Comparison of ENCODE assay signal across 1 cellular context in genomic region chrX:24054182-24055042, GRCh38.
TF ChIP-seq lines count a peak whose summit lies in the region.

TSS of gene EIF2S3 (plus strand) at chrX:24054956. CDS start at chrX:24054969, 13 bp downstream.

TF ChIP-seq in HepG2, 621 proteins besides CTCF, POLR2A, EP300 and RAD21 (continued from another document and continues in another):
- TF ChIP-seq ARID4A (CRISPR knock-in tag; IDR thresholded peaks at IDR 0.05; ENCODE audit: borderline replicate concordance): peak; percentile 67; the same call in 1 of the 2 replicates
- no peak for TF ChIP-seq TMF1 (CRISPR knock-in tag; IDR thresholded peaks at IDR 0.05; ENCODE audit: low read depth)
- TF ChIP-seq ZSCAN25 (CRISPR knock-in tag; IDR thresholded peaks at IDR 0.05): 0 out of 2 replicates have a peak, but pooled peaks have one; percentile 35
- TF ChIP-seq SRY (CRISPR knock-in tag; IDR thresholded peaks at IDR 0.05): 0 out of 2 replicates have a peak, but pooled peaks have one; percentile 57
- no peak for TF ChIP-seq HCFC1 (IDR thresholded peaks at IDR 0.05; ENCODE audit: low read depth, low read length)
- no peak for TF ChIP-seq IKZF5 (CRISPR knock-in tag; IDR thresholded peaks at IDR 0.05)
- no peak for TF ChIP-seq ZBTB34 (CRISPR knock-in tag; IDR thresholded peaks at IDR 0.05)
- peak; percentile 15; the same call in 1 of the 2 replicates for TF ChIP-seq FOXA3 (CRISPR knock-in tag; IDR thresholded peaks at IDR 0.05)
- no peak for TF ChIP-seq AKAP8 (CRISPR knock-in tag; IDR thresholded peaks at IDR 0.05)
- TF ChIP-seq NCOR1 (IDR thresholded peaks at IDR 0.05; ENCODE audit: borderline replicate concordance, low read length): peak; percentile 72; the same call in 1 of the 2 replicates
- no peak for TF ChIP-seq FIP1L1 (IDR thresholded peaks at IDR 0.05; ENCODE audit: borderline replicate concordance, insufficient read depth, low read depth, low read length)
- no peak for TF ChIP-seq HINFP (CRISPR knock-in tag; IDR thresholded peaks at IDR 0.05; ENCODE audit: low read depth)
- no peak for TF ChIP-seq WIZ (CRISPR knock-in tag; IDR thresholded peaks at IDR 0.05)
- TF ChIP-seq ZFAT (CRISPR knock-in tag; conservative IDR thresholded peaks at IDR 0.05): no peak
- no peak for TF ChIP-seq KIAA2018 (CRISPR knock-in tag; IDR thresholded peaks at IDR 0.05; ENCODE audit: borderline replicate concordance)
- TF ChIP-seq ZNF329 (CRISPR knock-in tag; IDR thresholded peaks at IDR 0.05; ENCODE audit: low read depth): no peak
- no peak for TF ChIP-seq ZBTB3 (CRISPR knock-in tag; IDR thresholded peaks at IDR 0.05; ENCODE audit: borderline replicate concordance, low read depth)
- no peak for TF ChIP-seq HIC2 (CRISPR knock-in tag; IDR thresholded peaks at IDR 0.05; ENCODE audit: low read depth)
- TF ChIP-seq ZFP41 (CRISPR knock-in tag; IDR thresholded peaks at IDR 0.05; ENCODE audit: borderline replicate concordance): no peak
- peak; percentile 79 for TF ChIP-seq POLR2G (IDR thresholded peaks at IDR 0.05; ENCODE audit: low read depth, low read length)
- TF ChIP-seq ZNF362 (CRISPR knock-in tag; IDR thresholded peaks at IDR 0.05; ENCODE audit: borderline replicate concordance): peak; percentile 91
- TF ChIP-seq ZNF749 (CRISPR knock-in tag; IDR thresholded peaks at IDR 0.05; ENCODE audit: borderline replicate concordance): 0 out of 2 replicates have a peak, but pooled peaks have one; percentile 28
- no peak for TF ChIP-seq LRRFIP1 (CRISPR knock-in tag; conservative IDR thresholded peaks at IDR 0.05)
- no peak for TF ChIP-seq ZNF839 (CRISPR knock-in tag; IDR thresholded peaks at IDR 0.05; ENCODE audit: borderline replicate concordance)
- TF ChIP-seq SALL2 (CRISPR knock-in tag; IDR thresholded peaks at IDR 0.05): no peak
- TF ChIP-seq ATF5 (CRISPR knock-in tag; IDR thresholded peaks at IDR 0.05; ENCODE audit: low read depth): no peak
- TF ChIP-seq NR2C2 (CRISPR knock-in tag; IDR thresholded peaks at IDR 0.05; ENCODE audit: borderline replicate concordance): no peak; the same call in 1 of the 2 replicates
- TF ChIP-seq ZNF761 (CRISPR knock-in tag; conservative IDR thresholded peaks at IDR 0.05): 0 out of 2 replicates have a peak, but pooled peaks have one; percentile 26
- peak; percentile 72; the same call in 1 of the 2 replicates for TF ChIP-seq KAT8 (CRISPR knock-in tag; IDR thresholded peaks at IDR 0.05)
- no peak for TF ChIP-seq CBFB (CRISPR knock-in tag; IDR thresholded peaks at IDR 0.05)
- peak; percentile 70; the same call in 1 of the 2 replicates for TF ChIP-seq KDM5A (IDR thresholded peaks at IDR 0.05; ENCODE audit: borderline replicate concordance, low read length)
